ENCODE assay signal across 8 cellular contexts in the genomic region with DNA sequence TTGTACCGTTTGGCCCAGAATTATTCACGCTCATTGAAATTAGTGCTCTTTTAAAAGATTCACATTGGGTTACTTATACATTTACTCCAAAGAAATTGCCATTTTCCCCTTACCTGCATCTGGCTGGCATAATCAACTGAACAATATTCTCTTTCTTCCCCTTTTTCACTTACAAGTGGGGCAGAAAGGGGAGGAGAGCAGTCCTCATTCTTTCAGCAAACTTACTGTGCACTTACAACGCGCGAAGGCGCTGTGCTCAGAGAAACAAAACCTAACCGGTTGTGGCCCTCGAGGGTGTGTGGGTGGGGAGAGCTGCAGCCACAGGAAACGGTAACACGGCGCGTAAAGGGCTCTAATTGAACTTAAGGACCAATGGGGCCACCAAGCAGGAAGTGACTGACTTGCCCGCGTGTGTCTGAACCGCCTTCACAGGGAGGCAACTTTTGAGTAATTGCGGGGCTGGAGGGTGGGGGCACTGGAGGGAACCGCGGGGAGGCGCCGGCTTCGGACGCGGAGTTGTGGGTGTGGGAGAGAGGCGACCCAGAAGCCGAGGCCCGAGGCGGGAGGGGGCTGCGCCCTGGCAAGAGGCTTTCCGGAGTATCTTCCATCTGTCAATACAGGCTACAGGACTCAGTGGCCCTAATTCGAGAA. TPM values are rescaled to one million over a fixed set of nuclear protein-coding genes. Genes with fewer than 3 reads are reported as not detected.
DNase-seq lines count a peak whose midpoint lies in the region; ATAC-seq and TF ChIP-seq lines count a peak whose summit lies in the region.

No MANE protein-coding gene starts in this region.

- no peaks in the 10 kb centered on the region for H3K27me3 Mint-ChIP-seq in type B pancreatic cell

- ATAC-seq in HG02610 (IDR thresholded peaks at IDR 0.05; ENCODE audit: unreplicated experiment) (peak; percentile 81), Right ventricle myocardium inferior (peak; percentile 79)
- ATAC-seq in activated naive CD4-positive, alpha-beta T cell treated with anti-CD3 and anti-CD28 coated beads, Interleukin-2, amount 50 U/mL, for 72 hours, result peak; percentile 85 to 86

- no peaks in the 10 kb centered on the region for H3K9me3 Mint-ChIP-seq in activated naive CD4-positive, alpha-beta T cell treated with anti-CD3 and anti-CD28 coated beads, Interleukin-2, amount 50 U/mL, for 72 hours
- no peaks in the 10 kb centered on the region for H3K9me3 Mint-ChIP-seq in type B pancreatic cell

- TF ChIP-seq CTCF in SK-N-SH (IDR thresholded peaks at IDR 0.05) (peak; percentile 58), parathyroid adenoma (IDR thresholded peaks at IDR 0.05) (no peak), type B pancreatic cell (conservative IDR thresholded peaks at IDR 0.05) (peak; percentile 32)

- CTCF ChIA-PET in SK-N-SH (lab: Yijun Ruan, JAX), result interaction anchor here (0.7 to 1.4 kb wide), 4 partner anchors 9 to 149 kb away, joined by 3 to 5 read pairs (median 4); no protein-coding TSS in a partner anchor

- 9% methylated on average over 24 of the region's 30 CpGs for WGBS in SK-N-SH (ENCODE audit: low lambda C conversion rate)

- H3K27me3 ChIP-seq in SK-N-SH (ENCODE audit: insufficient read depth), result no peaks in the 10 kb centered on the region
- no peaks in the 10 kb centered on the region for H3K27me3 ChIP-seq in parathyroid adenoma (ENCODE audit: control insufficient read depth, insufficient read depth, low read length)

- no peaks in the 10 kb centered on the region for H3K9me2 ChIP-seq in SK-N-SH

- H3K9me3 ChIP-seq in SK-N-SH (no peaks in the 10 kb centered on the region), parathyroid adenoma (ENCODE audit: control insufficient read depth, low read length) (no peaks in the 10 kb centered on the region)

- H3K4me3 ChIP-seq in SK-N-SH (ENCODE audit: low read depth in 2 of 2, low read length in 1 of 2), result peak overlapping the region; percentile 71 to 90
- peak overlapping the region; percentile 91 for H3K4me3 ChIP-seq in parathyroid adenoma (ENCODE audit: low read depth, low read length)

- peak overlapping the region; percentile 98 for H3K27ac ChIP-seq in SK-N-SH (ENCODE audit: low read depth in 2 of 2, low read length in 1 of 2)
- peak overlapping the region; percentile 98 for H3K27ac ChIP-seq in parathyroid adenoma

- peaks cover 23 to 28% of the 10 kb centered on the region in 2 experiments for H3K36me3 ChIP-seq in SK-N-SH (replicated peaks in 1 of 2; ENCODE audit: control insufficient read depth in 1 of 2, insufficient read depth in 2 of 2, low read length in 1 of 2)
- H3K36me3 ChIP-seq in parathyroid adenoma (ENCODE audit: control insufficient read depth, insufficient read depth, low read length), result no peaks in the 10 kb centered on the region

- peak; percentile 48 for TF ChIP-seq RAD21 in SK-N-SH (IDR thresholded peaks at IDR 0.05; ENCODE audit: low read length)

- H3K79me2 ChIP-seq in SK-N-SH (ENCODE audit: insufficient read depth) (peaks cover 38% of the 10 kb centered on the region), parathyroid adenoma (no peaks in the 10 kb centered on the region)

- peak; percentile 84 for DNase-seq in NCI-H1092 (lab: John Stamatoyannopoulos, UW)
- DNase-seq in SK-N-SH, result peak; percentile 82
- peak; percentile 87 to 94 for DNase-seq in activated naive CD4-positive, alpha-beta T cell treated with anti-CD3 and anti-CD28 coated beads, Interleukin-2, amount 50 U/mL, for 72 hours (ENCODE audit: low spot score in 2 of 2)
- DNase-seq in Right ventricle myocardium inferior (ENCODE audit: missing footprints), result peak; percentile 91
- peak; percentile 88 for DNase-seq in type B pancreatic cell (ENCODE audit: extremely low spot score, unreplicated experiment)

- intact Hi-C loops in Right ventricle myocardium inferior (cut with DNase I), result loop anchor here (1.0 to 5.0 kb wide), 3 partner anchors 39 to 153 kb away; a partner anchor contains a TSS

- H3F3A ChIP-seq in SK-N-SH (replicated peaks; ENCODE audit: insufficient read depth), result peaks cover 36% of the 10 kb centered on the region

- no peak for TF ChIP-seq EP300 in SK-N-SH (IDR thresholded peaks at IDR 0.05; ENCODE audit: borderline replicate concordance in 1 of 2, low read depth in 1 of 2, low read length in 1 of 2)

- POLR2A ChIA-PET in SK-N-SH (lab: Yijun Ruan, JAX), result interaction anchor here (1.2 to 1.6 kb wide), 3 partner anchors 21 to 157 kb away, joined by 3 to 7 read pairs (median 5); a partner anchor contains a TSS

- H4K20me1 ChIP-seq in SK-N-SH (ENCODE audit: insufficient read depth), result peaks cover 12% of the 10 kb centered on the region

- H3K4me1 ChIP-seq in SK-N-SH (ENCODE audit: control insufficient read depth in 1 of 2, insufficient read depth in 2 of 2, low read depth in 1 of 2, low read length in 1 of 2), result peaks cover 9 to 12% of the 10 kb centered on the region in 2 experiments; a peak in 3 of 4 replicates
- peaks cover 6% of the 10 kb centered on the region for H3K4me1 ChIP-seq in parathyroid adenoma

- H3K36me3 Mint-ChIP-seq in activated naive CD4-positive, alpha-beta T cell treated with anti-CD3 and anti-CD28 coated beads, Interleukin-2, amount 50 U/mL, for 72 hours, result peaks cover 30 to 42% of the 10 kb centered on the region in 2 donors
- H3K36me3 Mint-ChIP-seq in type B pancreatic cell, result peaks cover 22% of the 10 kb centered on the region

- H3K4me1 Mint-ChIP-seq in type B pancreatic cell (ENCODE audit: unreplicated experiment), result peaks cover 26% of the 10 kb centered on the region

- peak; percentile 76 for TF ChIP-seq POLR2A in GM10847 (IDR thresholded peaks at IDR 0.05; ENCODE audit: extremely low read depth, insufficient read length)

- H3K4me2 ChIP-seq in SK-N-SH (peak overlapping the region; percentile 87), parathyroid adenoma (ENCODE audit: low read length) (peak overlapping the region; percentile 99)

- H2AFZ ChIP-seq in SK-N-SH (ENCODE audit: low read depth) (peak overlapping the region; percentile 78), parathyroid adenoma (peak overlapping the region; percentile 89)

- peak overlapping the region; percentile 100 for H3K4me3 Mint-ChIP-seq in type B pancreatic cell

- H3K27ac Mint-ChIP-seq in activated naive CD4-positive, alpha-beta T cell treated with anti-CD3 and anti-CD28 coated beads, Interleukin-2, amount 50 U/mL, for 72 hours, result peak overlapping the region; percentile 100
- H3K27ac Mint-ChIP-seq in type B pancreatic cell, result peak overlapping the region; percentile 100

- H3K9ac ChIP-seq in SK-N-SH (peak overlapping the region; percentile 95), parathyroid adenoma (no peak overlapping the region)

TF ChIP-seq in SK-N-SH, 30 proteins besides CTCF, POLR2A, EP300 and RAD21 (continues in another document):
- TF ChIP-seq, protein P1, sequence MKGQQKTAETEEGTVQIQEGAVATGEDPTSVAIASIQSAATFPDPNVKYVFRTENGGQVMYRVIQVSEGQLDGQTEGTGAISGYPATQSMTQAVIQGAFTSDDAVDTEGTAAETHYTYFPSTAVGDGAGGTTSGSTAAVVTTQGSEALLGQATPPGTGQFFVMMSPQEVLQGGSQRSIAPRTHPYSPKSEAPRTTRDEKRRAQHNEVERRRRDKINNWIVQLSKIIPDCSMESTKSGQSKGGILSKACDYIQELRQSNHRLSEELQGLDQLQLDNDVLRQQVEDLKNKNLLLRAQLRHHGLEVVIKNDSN (IDR thresholded peaks at IDR 0.05; ENCODE audit: borderline replicate concordance, low read depth), result no peak; the same call in 1 of the 2 replicates
- TF ChIP-seq MXI1 (IDR thresholded peaks at IDR 0.05; ENCODE audit: low read depth, low read length) (no peak), GABPA (IDR thresholded peaks at IDR 0.05; ENCODE audit: low read depth) (peak; percentile 54; the same call in 1 of the 2 replicates), CHD2 (IDR thresholded peaks at IDR 0.05; ENCODE audit: low read length, partially characterized antibody) (peak; percentile 35), RFX5 (IDR thresholded peaks at IDR 0.05; ENCODE audit: low read length) (peak; percentile 18; the same call in 1 of the 2 replicates), TCF12 (IDR thresholded peaks at IDR 0.05) (no peak), POLR2AphosphoS5 (IDR thresholded peaks at IDR 0.05; ENCODE audit: low read depth, low read length) (peak; percentile 54; the same call in 1 of the 2 replicates), FOXJ3 (CRISPR knock-in tag; IDR thresholded peaks at IDR 0.05) (peak; percentile 17; the same call in 1 of the 2 replicates)
- TF ChIP-seq, protein P2, sequence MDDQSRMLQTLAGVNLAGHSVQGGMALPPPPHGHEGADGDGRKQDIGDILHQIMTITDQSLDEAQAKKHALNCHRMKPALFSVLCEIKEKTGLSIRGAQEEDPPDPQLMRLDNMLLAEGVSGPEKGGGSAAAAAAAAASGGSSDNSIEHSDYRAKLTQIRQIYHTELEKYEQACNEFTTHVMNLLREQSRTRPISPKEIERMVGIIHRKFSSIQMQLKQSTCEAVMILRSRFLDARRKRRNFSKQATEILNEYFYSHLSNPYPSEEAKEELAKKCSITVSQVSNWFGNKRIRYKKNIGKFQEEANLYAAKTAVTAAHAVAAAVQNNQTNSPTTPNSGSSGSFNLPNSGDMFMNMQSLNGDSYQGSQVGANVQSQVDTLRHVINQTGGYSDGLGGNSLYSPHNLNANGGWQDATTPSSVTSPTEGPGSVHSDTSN (IDR thresholded peaks at IDR 0.05), result peak; percentile 79

RNA-seq across cellular contexts. Expression of a gene that starts 0.7 kb away (rescaled TPM):
- polyA plus RNA-seq in SK-N-SH (2012; rRNA removed), result 43.8 and 55.2 TPM in 2 replicates
- 54.6 and 58.1 TPM in 2 replicates for polyA plus RNA-seq in SK-N-SH (2012; cell fraction: cytosol; rRNA removed)
- polyA plus RNA-seq in SK-N-SH (2012; cell fraction: nucleus; rRNA removed), result 46.8 and 46.9 TPM in 2 replicates
- total RNA-seq in activated naive CD4-positive, alpha-beta T cell treated with anti-CD3 and anti-CD28 coated beads, Interleukin-2, amount 50 U/mL, for 72 hours, result 100 to 1,000 TPM; 121 to 137 TPM
- total RNA-seq in Right ventricle myocardium inferior (85.8 TPM), type B pancreatic cell (ENCODE audit: low replicate concordance) (132 and 146 TPM in 2 replicates)

RNA-seq across cellular contexts. Expression of a gene that starts 21.2 kb away (rescaled TPM):
- polyA plus RNA-seq in SK-N-SH (2012; rRNA removed), result 79.8 and 81.8 TPM in 2 replicates
- 74.3 and 75.6 TPM in 2 replicates for polyA plus RNA-seq in SK-N-SH (2012; cell fraction: cytosol; rRNA removed)
- polyA plus RNA-seq in SK-N-SH (2012; cell fraction: nucleus; rRNA removed), result 110 and 164 TPM in 2 replicates
- 100 to 1,000 TPM; 202 to 226 TPM for total RNA-seq in activated naive CD4-positive, alpha-beta T cell treated with anti-CD3 and anti-CD28 coated beads, Interleukin-2, amount 50 U/mL, for 72 hours
- 51.9 TPM for total RNA-seq in Right ventricle myocardium inferior
- 113 and 177 TPM in 2 replicates for total RNA-seq in type B pancreatic cell (ENCODE audit: low replicate concordance)

RNA-seq across cellular contexts. Expression of a gene that starts 45.8 kb away (rescaled TPM):
- not detected in 2 replicates for polyA plus RNA-seq in SK-N-SH (2012; rRNA removed)
- not detected in 2 replicates for polyA plus RNA-seq in SK-N-SH (2012; cell fraction: cytosol; rRNA removed)
- polyA plus RNA-seq in SK-N-SH (2012; cell fraction: nucleus; rRNA removed), result 0.01 TPM in 1 of 2 replicates, not detected in the other
- total RNA-seq in activated naive CD4-positive, alpha-beta T cell treated with anti-CD3 and anti-CD28 coated beads, Interleukin-2, amount 50 U/mL, for 72 hours, result under 1 TPM in 1 of 2 donors, not detected in 1; 0.05 TPM
- not detected for total RNA-seq in Right ventricle myocardium inferior
- not detected in 2 replicates for total RNA-seq in type B pancreatic cell (ENCODE audit: low replicate concordance)

Comparison
In these comparisons a context has a peak if more than half of its experiments do, and no peak if none do; other contexts are left out.
1. Peak in every context shown above with its lines: DNase-seq, ATAC-seq, H3K4me3 ChIP-seq and H3K27ac ChIP-seq.